Comparison of ENCODE assay signal across 1 cellular context in the genomic region with DNA sequence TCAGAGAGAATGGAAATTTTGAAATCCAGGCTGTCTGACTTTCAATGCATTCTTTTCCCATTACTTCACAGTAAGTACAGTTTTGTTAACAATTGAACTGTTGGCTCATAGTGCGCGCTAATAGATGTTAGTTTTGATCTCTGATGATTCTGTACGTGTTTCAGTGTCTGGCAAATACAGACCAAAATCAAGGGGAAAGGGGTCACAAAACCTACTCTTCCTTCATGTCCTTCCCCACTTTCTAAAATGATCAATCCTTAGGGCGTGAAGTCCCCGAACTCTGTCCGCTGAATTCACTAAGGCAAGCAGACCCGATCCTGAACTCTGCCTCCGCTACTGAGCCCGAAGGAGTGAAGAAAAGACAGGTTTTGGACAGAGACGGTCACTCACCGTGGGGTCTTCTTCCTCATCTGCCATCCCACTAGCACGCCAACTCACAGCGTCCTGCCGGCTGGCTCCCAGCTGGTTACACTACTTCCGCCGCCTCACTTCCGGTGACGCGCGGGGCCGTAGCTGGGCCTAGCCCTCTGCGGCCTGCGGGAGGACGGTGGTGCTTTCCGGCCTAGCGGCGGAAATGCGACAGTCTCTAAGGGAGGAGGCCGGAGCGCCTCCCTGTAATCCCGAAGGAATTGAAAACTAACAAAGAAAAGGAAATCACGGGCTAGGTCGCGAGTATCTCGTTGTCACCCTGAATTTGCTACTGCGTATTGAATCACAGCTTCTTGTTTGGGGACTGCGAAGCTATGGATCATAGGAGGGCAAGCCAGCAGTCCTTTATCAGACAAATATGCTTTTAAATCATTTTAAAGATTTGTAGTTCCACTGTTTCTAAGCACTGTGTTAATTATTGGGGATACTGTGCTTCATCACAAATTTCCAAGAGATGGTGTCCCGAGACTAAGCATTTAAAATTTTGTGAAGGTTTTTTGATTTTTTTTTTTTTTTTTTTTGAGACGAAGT.
TF ChIP-seq lines count a peak whose summit lies in the region.

Gene TAF13, minus strand, starts transcription at position 473 of the 960 bp plus-strand sequence. Its CDS starts 56 bp downstream, at position 417.

TF ChIP-seq in HEK293, 187 proteins besides CTCF, POLR2A, EP300 and RAD21 (continued from another document):
- TF ChIP-seq, protein P1, sequence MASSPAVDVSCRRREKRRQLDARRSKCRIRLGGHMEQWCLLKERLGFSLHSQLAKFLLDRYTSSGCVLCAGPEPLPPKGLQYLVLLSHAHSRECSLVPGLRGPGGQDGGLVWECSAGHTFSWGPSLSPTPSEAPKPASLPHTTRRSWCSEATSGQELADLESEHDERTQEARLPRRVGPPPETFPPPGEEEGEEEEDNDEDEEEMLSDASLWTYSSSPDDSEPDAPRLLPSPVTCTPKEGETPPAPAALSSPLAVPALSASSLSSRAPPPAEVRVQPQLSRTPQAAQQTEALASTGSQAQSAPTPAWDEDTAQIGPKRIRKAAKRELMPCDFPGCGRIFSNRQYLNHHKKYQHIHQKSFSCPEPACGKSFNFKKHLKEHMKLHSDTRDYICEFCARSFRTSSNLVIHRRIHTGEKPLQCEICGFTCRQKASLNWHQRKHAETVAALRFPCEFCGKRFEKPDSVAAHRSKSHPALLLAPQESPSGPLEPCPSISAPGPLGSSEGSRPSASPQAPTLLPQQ (tag by site-specific recombination; IDR thresholded peaks at IDR 0.05), result peak; percentile 61; the same call in 1 of the 2 replicates
- TF ChIP-seq ZNF324 (tag by site-specific recombination; IDR thresholded peaks at IDR 0.05) (no peak; the same call in 1 of the 2 replicates), SP7 (tag by site-specific recombination; IDR thresholded peaks at IDR 0.05) (peak; percentile 77), ZNF558 (tag by site-specific recombination; IDR thresholded peaks at IDR 0.05) (no peak), ZIC2 (tag by site-specific recombination; IDR thresholded peaks at IDR 0.05) (0 out of 2 replicates have a peak, but pooled peaks have one; percentile 41), ZNF138 (tag by site-specific recombination; IDR thresholded peaks at IDR 0.05; ENCODE audit: borderline replicate concordance) (no peak), ZNF501 (tag by site-specific recombination; IDR thresholded peaks at IDR 0.05) (peak; percentile 85), ZNF311 (tag by site-specific recombination; IDR thresholded peaks at IDR 0.05; ENCODE audit: borderline replicate concordance) (no peak), ZSCAN30 (tag by site-specific recombination; IDR thresholded peaks at IDR 0.05) (no peak), ZNF548 (tag by site-specific recombination; IDR thresholded peaks at IDR 0.05) (no peak), ZNF2 (tag by site-specific recombination; IDR thresholded peaks at IDR 0.05) (peak; percentile 84), PRDM1 (tag by site-specific recombination; IDR thresholded peaks at IDR 0.05) (peak; percentile 96), ZEB2 (tag by site-specific recombination; IDR thresholded peaks at IDR 0.05) (peak; percentile 56; the same call in 1 of the 2 replicates), ZNF292 (tag by site-specific recombination; IDR thresholded peaks at IDR 0.05; ENCODE audit: borderline replicate concordance, low read depth) (no peak), KLF8 (tag by site-specific recombination; IDR thresholded peaks at IDR 0.05) (peak; percentile 62; the same call in 1 of the 2 replicates), ZNF350 (tag by site-specific recombination; IDR thresholded peaks at IDR 0.05) (no peak), ZNF248 (tag by site-specific recombination; IDR thresholded peaks at IDR 0.05) (no peak), ZNF157 (tag by site-specific recombination; IDR thresholded peaks at IDR 0.05) (no peak), KLF9 (tag by site-specific recombination; IDR thresholded peaks at IDR 0.05; ENCODE audit: low read depth) (peak; percentile 44; the same call in 1 of the 2 replicates), GFI1B (tag by site-specific recombination; IDR thresholded peaks at IDR 0.05) (peak; percentile 78; the same call in 1 of the 2 replicates), ZXDB (tag by site-specific recombination; IDR thresholded peaks at IDR 0.05) (peak; percentile 80), ZNF341 (tag by site-specific recombination; IDR thresholded peaks at IDR 0.05; ENCODE audit: low read depth) (no peak), ZNF48 (tag by site-specific recombination; IDR thresholded peaks at IDR 0.05) (no peak), MEIS1 (CRISPR knock-in tag; IDR thresholded peaks at IDR 0.05; ENCODE audit: borderline replicate concordance) (no peak), ELK4 (IDR thresholded peaks at IDR 0.05; ENCODE audit: borderline replicate concordance, low read depth, low read length) (peak; percentile 61; the same call in 1 of the 2 replicates), ZNF202 (tag by site-specific recombination; IDR thresholded peaks at IDR 0.05; ENCODE audit: borderline replicate concordance) (no peak), ZNF155 (tag by site-specific recombination; IDR thresholded peaks at IDR 0.05) (no peak)
- TF ChIP-seq, protein P2, sequence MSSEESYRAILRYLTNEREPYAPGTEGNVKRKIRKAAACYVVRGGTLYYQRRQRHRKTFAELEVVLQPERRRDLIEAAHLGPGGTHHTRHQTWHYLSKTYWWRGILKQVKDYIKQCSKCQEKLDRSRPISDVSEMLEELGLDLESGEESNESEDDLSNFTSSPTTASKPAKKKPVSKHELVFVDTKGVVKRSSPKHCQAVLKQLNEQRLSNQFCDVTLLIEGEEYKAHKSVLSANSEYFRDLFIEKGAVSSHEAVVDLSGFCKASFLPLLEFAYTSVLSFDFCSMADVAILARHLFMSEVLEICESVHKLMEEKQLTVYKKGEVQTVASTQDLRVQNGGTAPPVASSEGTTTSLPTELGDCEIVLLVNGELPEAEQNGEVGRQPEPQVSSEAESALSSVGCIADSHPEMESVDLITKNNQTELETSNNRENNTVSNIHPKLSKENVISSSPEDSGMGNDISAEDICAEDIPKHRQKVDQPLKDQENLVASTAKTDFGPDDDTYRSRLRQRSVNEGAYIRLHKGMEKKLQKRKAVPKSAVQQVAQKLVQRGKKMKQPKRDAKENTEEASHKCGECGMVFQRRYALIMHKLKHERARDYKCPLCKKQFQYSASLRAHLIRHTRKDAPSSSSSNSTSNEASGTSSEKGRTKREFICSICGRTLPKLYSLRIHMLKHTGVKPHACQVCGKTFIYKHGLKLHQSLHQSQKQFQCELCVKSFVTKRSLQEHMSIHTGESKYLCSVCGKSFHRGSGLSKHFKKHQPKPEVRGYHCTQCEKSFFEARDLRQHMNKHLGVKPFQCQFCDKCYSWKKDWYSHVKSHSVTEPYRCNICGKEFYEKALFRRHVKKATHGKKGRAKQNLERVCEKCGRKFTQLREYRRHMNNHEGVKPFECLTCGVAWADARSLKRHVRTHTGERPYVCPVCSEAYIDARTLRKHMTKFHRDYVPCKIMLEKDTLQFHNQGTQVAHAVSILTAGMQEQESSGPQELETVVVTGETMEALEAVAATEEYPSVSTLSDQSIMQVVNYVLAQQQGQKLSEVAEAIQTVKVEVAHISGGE (tag by site-specific recombination; conservative IDR thresholded peaks at IDR 0.05; ENCODE audit: low read depth), result peak; percentile 97
- TF ChIP-seq, protein P3, sequence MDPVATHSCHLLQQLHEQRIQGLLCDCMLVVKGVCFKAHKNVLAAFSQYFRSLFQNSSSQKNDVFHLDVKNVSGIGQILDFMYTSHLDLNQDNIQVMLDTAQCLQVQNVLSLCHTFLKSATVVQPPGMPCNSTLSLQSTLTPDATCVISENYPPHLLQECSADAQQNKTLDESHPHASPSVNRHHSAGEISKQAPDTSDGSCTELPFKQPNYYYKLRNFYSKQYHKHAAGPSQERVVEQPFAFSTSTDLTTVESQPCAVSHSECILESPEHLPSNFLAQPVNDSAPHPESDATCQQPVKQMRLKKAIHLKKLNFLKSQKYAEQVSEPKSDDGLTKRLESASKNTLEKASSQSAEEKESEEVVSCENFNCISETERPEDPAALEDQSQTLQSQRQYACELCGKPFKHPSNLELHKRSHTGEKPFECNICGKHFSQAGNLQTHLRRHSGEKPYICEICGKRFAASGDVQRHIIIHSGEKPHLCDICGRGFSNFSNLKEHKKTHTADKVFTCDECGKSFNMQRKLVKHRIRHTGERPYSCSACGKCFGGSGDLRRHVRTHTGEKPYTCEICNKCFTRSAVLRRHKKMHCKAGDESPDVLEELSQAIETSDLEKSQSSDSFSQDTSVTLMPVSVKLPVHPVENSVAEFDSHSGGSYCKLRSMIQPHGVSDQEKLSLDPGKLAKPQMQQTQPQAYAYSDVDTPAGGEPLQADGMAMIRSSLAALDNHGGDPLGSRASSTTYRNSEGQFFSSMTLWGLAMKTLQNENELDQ (tag by site-specific recombination; IDR thresholded peaks at IDR 0.05; ENCODE audit: low read depth), result no peak
